In the genomic region with DNA sequence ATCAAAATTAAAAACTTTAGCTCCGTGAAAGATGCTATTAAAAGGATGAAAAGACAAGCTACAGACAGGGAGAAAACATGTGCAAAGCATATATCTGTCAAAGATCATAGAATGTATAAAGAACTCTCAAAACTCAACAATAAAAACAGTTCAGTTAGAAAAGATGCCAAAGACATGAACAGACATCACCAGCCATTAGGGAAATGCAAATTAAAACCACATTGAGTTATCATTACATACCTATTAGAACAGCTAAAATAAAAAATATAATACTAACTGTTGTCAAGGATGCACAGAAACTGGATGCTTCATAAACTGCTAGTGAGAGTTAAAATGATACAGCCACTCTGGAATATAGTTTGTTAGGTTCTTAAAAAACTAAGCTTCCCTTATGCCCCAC, we compare ENCODE assay signal across 25 cellular contexts.
"Had no signal": no experiment of that assay in that cellular context is flagged by ENCODE, and none has a peak within 500 bp of the region (broad histone marks: within the 10 kb centered on the region; RNA-seq: fewer than 3 reads in every experiment).

No MANE protein-coding gene starts in this region.

- H3K4me3 Mint-ChIP-seq: activated naive CD8-positive, alpha-beta T cell treated with anti-CD3 and anti-CD28 coated beads, Interleukin-2, amount 10 ng/mL, durations not matched to agents 7 days and 5 days; activated T-cell treated with anti-CD3 and anti-CD28 coated beads, Interleukin-2, amount 50 U/mL, for 72 hours; dendritic cell treated with granulocyte-macrophage colony-stimulating factor and Interleukin-4, amounts not matched to agents 40 ng/mL and 50 ng/mL, for 4 days; mesothelial cell of epicardium; naive B cell; neural crest cell had no signal

- H3K4me1 ChIP-seq: breast epithelium had no signal

- H3K9me3 Mint-ChIP-seq: activated naive CD8-positive, alpha-beta T cell treated with anti-CD3 and anti-CD28 coated beads, Interleukin-2, amount 10 ng/mL, durations not matched to agents 7 days and 5 days; activated T-cell treated with anti-CD3 and anti-CD28 coated beads, Interleukin-2, amount 50 U/mL, for 72 hours; dendritic cell treated with granulocyte-macrophage colony-stimulating factor and Interleukin-4, amounts not matched to agents 40 ng/mL and 50 ng/mL, for 4 days; naive B cell; neural crest cell had no signal

- H3K27me3 ChIP-seq: breast epithelium, right atrium auricular region, suprapubic skin, tibial artery, upper lobe of right lung had no signal

- H3K27me3 Mint-ChIP-seq: activated naive CD8-positive, alpha-beta T cell treated with anti-CD3 and anti-CD28 coated beads, Interleukin-2, amount 10 ng/mL, durations not matched to agents 7 days and 5 days; dendritic cell treated with granulocyte-macrophage colony-stimulating factor and Interleukin-4, amounts not matched to agents 40 ng/mL and 50 ng/mL, for 4 days; naive B cell had no signal

- ATAC-seq: activated T-cell treated with anti-CD3 and anti-CD28 coated beads, Interleukin-2, amount 50 U/mL, for 72 hours; left colon; upper lobe of right lung had no signal

- H3K36me3 ChIP-seq: breast epithelium, right atrium auricular region had no signal

- DNase-seq: activated CD4-positive, alpha-beta T cell treated with anti-CD3 and anti-CD28 coated beads for 4 hours; activated CD4-positive, alpha-beta T cell treated with anti-CD3 and anti-CD28 coated beads, Interleukin-2, amount 50 U/mL, for 4 hours; activated naive CD4-positive, alpha-beta T cell treated with Interleukin-2 at 50 U/mL for 16 hours; activated naive CD8-positive, alpha-beta T cell treated with anti-CD3 and anti-CD28 coated beads, Interleukin-2, amount 10 ng/mL, durations not matched to agents 7 days and 5 days; activated T-cell treated with anti-CD3 and anti-CD28 coated beads for 4 hours; activated T-cell treated with anti-CD3 and anti-CD28 coated beads, Interleukin-2, amount 50 U/mL, for 72 hours; amygdala; central memory CD4-positive, alpha-beta T cell; head of caudate nucleus; hippocampal formation; kidney; left colon; mammary epithelial cell; naive B cell; occipital lobe; stimulated activated naive CD4-positive, alpha-beta T cell; tibial artery; upper lobe of right lung had no signal

- H2AFZ ChIP-seq: parathyroid adenoma had no signal

- H3K27ac Mint-ChIP-seq: activated naive CD8-positive, alpha-beta T cell treated with anti-CD3 and anti-CD28 coated beads, Interleukin-2, amount 10 ng/mL, durations not matched to agents 7 days and 5 days; activated T-cell treated with anti-CD3 and anti-CD28 coated beads, Interleukin-2, amount 50 U/mL, for 72 hours; dendritic cell treated with granulocyte-macrophage colony-stimulating factor and Interleukin-4, amounts not matched to agents 40 ng/mL and 50 ng/mL, for 4 days; mesothelial cell of epicardium had no signal

- H3K4me3 ChIP-seq: breast epithelium, right atrium auricular region, suprapubic skin, tibial artery, upper lobe of right lung had no signal

- H3K9me3 ChIP-seq: breast epithelium, right atrium auricular region, suprapubic skin, tibial artery, upper lobe of right lung had no signal

- H3K27ac ChIP-seq: breast epithelium, parathyroid adenoma, right atrium auricular region, suprapubic skin, tibial artery, upper lobe of right lung had no signal
